Comparison of ENCODE assay signal across 31 cellular contexts in the genomic region with DNA sequence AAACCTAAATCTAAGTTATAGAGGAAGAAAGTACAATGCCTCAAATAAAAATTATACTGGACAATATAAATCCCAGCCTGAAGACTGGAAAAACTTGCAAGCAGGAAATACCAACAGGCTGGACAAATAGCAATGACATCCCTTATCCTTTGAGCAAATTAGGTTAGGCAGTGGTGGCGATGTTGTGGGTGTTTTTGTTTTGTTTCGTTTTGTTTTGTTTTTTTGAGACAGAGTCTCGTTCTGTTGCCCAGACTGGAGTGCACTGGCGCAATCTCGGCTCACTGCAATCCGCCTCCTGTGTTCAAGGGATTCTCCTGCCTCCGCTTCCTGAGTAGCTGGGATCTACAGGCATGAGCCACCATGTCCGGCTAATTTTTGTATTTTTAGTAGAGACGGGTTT. TPM values are rescaled to one million over a fixed set of nuclear protein-coding genes. Genes with fewer than 3 reads are reported as not detected.
A peak's percentile ranks its signal among the peaks of the same experiment; 100 is the strongest.
DNase-seq lines count a peak whose midpoint lies in the region; ATAC-seq, FAIRE-seq and TF ChIP-seq lines count a peak whose summit lies in the region.
"Had no signal": no experiment of that assay in that cellular context is flagged by ENCODE, and none has a peak within 500 bp of the region (broad histone marks: within the 10 kb centered on the region; RNA-seq: fewer than 3 reads in every experiment).

No MANE protein-coding gene starts in this region.

- H3K4me1 ChIP-seq in BLaER1 (peaks cover 34% of the 10 kb centered on the region), OCI-LY3 (ENCODE audit: low read length) (peaks cover 75% of the 10 kb centered on the region), K562 (replicated peaks in 1 of 2; ENCODE audit: control insufficient read depth in 2 of 2, insufficient read depth in 2 of 2, low read length in 2 of 2) (no peaks in the 10 kb centered on the region)
- H3K4me1 ChIP-seq: pancreas had no signal

- no peak overlapping the region for H2AFZ ChIP-seq in OCI-LY3 (ENCODE audit: low read depth, low read length)
- H2AFZ ChIP-seq in K562 (ENCODE audit: low read depth, low read length) = no peak overlapping the region

- CTCF ChIA-PET in K562 (lab: Yijun Ruan, JAX; ENCODE audit: low intra/inter-chr PET ratio) (no interaction called here), GM10248 (lab: Yijun Ruan, JAX) (interaction anchor here (0.9 to 5.6 kb wide), 10 partner anchors 10 to 439 kb away, joined by 3 to 16 read pairs (median 3); no protein-coding TSS in a partner anchor)

- H3K79me2 ChIP-seq in OCI-LY3 (ENCODE audit: low read length) (peaks cover 100% of the 10 kb centered on the region), K562 (ENCODE audit: control insufficient read depth, insufficient read depth, low read length) (no peaks in the 10 kb centered on the region)

- H3K4me3 ChIP-seq in BLaER1 (no peak overlapping the region), OCI-LY3 (ENCODE audit: low read length) (peak overlapping the region; percentile 83), K562 (no peak overlapping the region)
- H3K4me3 ChIP-seq: pancreas had no signal

- H3K27ac ChIP-seq in BLaER1 (no peak overlapping the region), OCI-LY3 (ENCODE audit: low read length) (peak overlapping the region; percentile 93), K562 (ENCODE audit: extremely low read depth, low read depth, low read length) (no peak overlapping the region)
- H3K27ac ChIP-seq: pancreas had no signal

- no peak for TF ChIP-seq CTCF in OCI-LY3 (IDR thresholded peaks at IDR 0.05; ENCODE audit: low read depth, low read length)
- TF ChIP-seq CTCF in K562 (IDR thresholded peaks at IDR 0.05 in 2 of 3, conservative IDR thresholded peaks at IDR 0.05 in 1 of 3; ENCODE audit: insufficient read depth in 2 of 3, low read depth in 1 of 3, low read length in 3 of 3) = no peak
- no peak for TF ChIP-seq CTCF in GM10248 (IDR thresholded peaks at IDR 0.05; ENCODE audit: control extremely low read depth, extremely low read depth, low read depth, missing control alignments)

- no peaks in the 10 kb centered on the region for H3K36me3 ChIP-seq in BLaER1
- H3K36me3 ChIP-seq in OCI-LY3 (replicated peaks; ENCODE audit: low read depth, low read length) = peaks cover 48% of the 10 kb centered on the region
- no peaks in the 10 kb centered on the region for H3K36me3 ChIP-seq in K562 (ENCODE audit: control insufficient read depth, insufficient read depth, low read length)
- H3K36me3 ChIP-seq: pancreas had no signal

- DNase-seq in H54 (ENCODE audit: insufficient read length, low spot score) (no peak), K562 (ENCODE audit: extremely low read depth in 1 of 4, low spot score in 3 of 4) (no peak), amniotic stem cell (lab: John Stamatoyannopoulos, UW) (no peak), GM10248 (ENCODE audit: extremely low spot score) (no peak)
- no peak for DNase-seq in activated CD4-positive, alpha-beta T cell treated with anti-CD3 and anti-CD28 coated beads for 48 hours
- DNase-seq: 8988T; activated CD4-positive, alpha-beta T cell treated with anti-CD3 and anti-CD28 coated beads, Interleukin-2, amount 10 ng/mL, durations not matched to agents 7 days and 5 days; activated gamma-delta T cell; activated naive CD8-positive, alpha-beta T cell treated with anti-CD3 and anti-CD28 coated beads for 36 hours; activated T-cell treated with anti-CD3 and anti-CD28 coated beads, Interleukin-2, amount 50 U/mL, for 4 hours; aorta; CD4-positive, alpha-beta memory T cell; effector memory CD4-positive, alpha-beta T cell; glutamatergic neuron; NCI-H1417 treated with DMSO at 0.1 percent for 48 hours; NCI-H2081; NCI-H2227 treated with DMSO at 0.1 percent for 48 hours; NCI-H526; nephron progenitor cell; NK-92 treated with Interleukin-12 subunit alpha and Interleukin-12 subunit beta, amount 100 ng/mL, for 24 hours; pancreas; SHP77 treated with DMSO at 0.1 percent for 48 hours; stimulated activated naive CD4-positive, alpha-beta T cell had no signal

- in situ Hi-C loops in K562 (cut with MboI) = no loop called here

- H3K9me3 ChIP-seq in BLaER1 (peaks cover 10% of the 10 kb centered on the region; the same call in 1 of the 2 replicates), OCI-LY3 (ENCODE audit: insufficient read depth, low read length) (no peaks in the 10 kb centered on the region), K562 (replicated peaks; ENCODE audit: control insufficient read depth, insufficient read depth, low read depth, low read length) (no peaks in the 10 kb centered on the region)
- H3K9me3 ChIP-seq: pancreas had no signal

- ATAC-seq in K562 (no peak), HG03378 (IDR thresholded peaks at IDR 0.05; ENCODE audit: unreplicated experiment) (no peak)
- ATAC-seq: activated T-cell treated with anti-CD3 and anti-CD28 coated beads, Interleukin-2, amount 50 U/mL, for 4 hours; left lobe of liver; pancreas had no signal

- H3K4me2 ChIP-seq in BLaER1 (peak overlapping the region; percentile 48), OCI-LY3 (ENCODE audit: low read length) (peak overlapping the region; percentile 93), K562 (ENCODE audit: insufficient read depth, low read length) (no peak overlapping the region)

- 1% methylated on average over 9 of the region's 9 CpGs for whole genome bisulfite sequencing in K562 (ENCODE audit: insufficient coverage, low coverage, missing lambda C conversion rate)

- FAIRE-seq in H54 (lab: Jason Lieb, UNC) (peak; percentile 62), K562 (lab: Jason Lieb, UNC) (no peak)
- FAIRE-seq: colon, D721Med, GM12891, islet of Langerhans, pancreas had no signal

- intact Hi-C loops in K562 (cut with micrococcal nuclease) = no loop called here

- no peaks in the 10 kb centered on the region for H3K9me1 ChIP-seq in K562 (ENCODE audit: control insufficient read depth, insufficient read depth, low read length)

- no peaks in the 10 kb centered on the region for H3K27me3 ChIP-seq in BLaER1
- no peaks in the 10 kb centered on the region for H3K27me3 ChIP-seq in OCI-LY3 (ENCODE audit: low read depth, low read length)
- H3K27me3 ChIP-seq in K562 (ENCODE audit: control insufficient read depth in 2 of 2, insufficient read depth in 2 of 2, low read length in 2 of 2) = no peaks in the 10 kb centered on the region
- H3K27me3 ChIP-seq: pancreas had no signal

- POLR2A ChIA-PET in K562 (lab: Yijun Ruan, JAX) (no interaction called here), GM10248 (lab: Yijun Ruan, JAX) (no interaction called here)

- H4K20me1 ChIP-seq in BLaER1 (no peaks in the 10 kb centered on the region), OCI-LY3 (ENCODE audit: insufficient read depth, low read length) (peaks cover 51% of the 10 kb centered on the region), K562 (replicated peaks; ENCODE audit: control insufficient read depth, insufficient read depth, low read length) (no peaks in the 10 kb centered on the region)

- TF ChIP-seq RAD21 in K562 (CRISPR knock-in tag; conservative IDR thresholded peaks at IDR 0.05 in 1 of 2, IDR thresholded peaks at IDR 0.05 in 1 of 2) = no peak

- no peak for TF ChIP-seq EP300 in K562 (IDR thresholded peaks at IDR 0.05; ENCODE audit: low read length)

- no peak overlapping the region for H3K9ac ChIP-seq in BLaER1
- peak overlapping the region; percentile 96 for H3K9ac ChIP-seq in OCI-LY3 (ENCODE audit: low read length)
- no peak overlapping the region for H3K9ac ChIP-seq in K562 (ENCODE audit: insufficient read depth in 1 of 2, low read depth in 2 of 2, low read length in 2 of 2)

- TF ChIP-seq POLR2A in H54 (IDR thresholded peaks at IDR 0.05; ENCODE audit: low read depth, low read length) (no peak), K562 (conservative IDR thresholded peaks at IDR 0.05) (no peak)

- no TSS peak for BruUV-seq in K562 (replicated peaks; lab: Mats Ljungman, UMichigan)

TF ChIP-seq in K562, 482 proteins besides CTCF, POLR2A, EP300 and RAD21 (continues in another document):
- TF ChIP-seq, protein P1, sequence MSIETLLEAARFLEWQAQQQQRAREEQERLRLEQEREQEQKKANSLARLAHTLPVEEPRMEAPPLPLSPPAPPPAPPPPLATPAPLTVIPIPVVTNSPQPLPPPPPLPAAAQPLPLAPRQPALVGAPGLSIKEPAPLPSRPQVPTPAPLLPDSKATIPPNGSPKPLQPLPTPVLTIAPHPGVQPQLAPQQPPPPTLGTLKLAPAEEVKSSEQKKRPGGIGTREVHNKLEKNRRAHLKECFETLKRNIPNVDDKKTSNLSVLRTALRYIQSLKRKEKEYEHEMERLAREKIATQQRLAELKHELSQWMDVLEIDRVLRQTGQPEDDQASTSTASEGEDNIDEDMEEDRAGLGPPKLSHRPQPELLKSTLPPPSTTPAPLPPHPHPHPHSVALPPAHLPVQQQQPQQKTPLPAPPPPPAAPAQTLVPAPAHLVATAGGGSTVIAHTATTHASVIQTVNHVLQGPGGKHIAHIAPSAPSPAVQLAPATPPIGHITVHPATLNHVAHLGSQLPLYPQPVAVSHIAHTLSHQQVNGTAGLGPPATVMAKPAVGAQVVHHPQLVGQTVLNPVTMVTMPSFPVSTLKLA (conservative IDR thresholded peaks at IDR 0.05) = no peak
- no peak for TF ChIP-seq ZNF778 (CRISPR knock-in tag; IDR thresholded peaks at IDR 0.05)
- no peak for TF ChIP-seq ZSCAN32 (CRISPR knock-in tag; IDR thresholded peaks at IDR 0.05)
- no peak for TF ChIP-seq ZNF699 (CRISPR knock-in tag; IDR thresholded peaks at IDR 0.05; ENCODE audit: insufficient replicate concordance)
- no peak for TF ChIP-seq SRF (CRISPR knock-in tag; IDR thresholded peaks at IDR 0.05)
- TF ChIP-seq MIER1 (IDR thresholded peaks at IDR 0.05; ENCODE audit: low read depth) = no peak
- TF ChIP-seq CBX8 (IDR thresholded peaks at IDR 0.05; ENCODE audit: borderline replicate concordance, extremely low read depth, low read depth, low read length, poor library complexity, severe bottlenecking) = peak; percentile 33
- TF ChIP-seq CAMTA2 (CRISPR knock-in tag; conservative IDR thresholded peaks at IDR 0.05) = no peak

RNA-seq across cellular contexts. Expression of a gene that starts 57.3 kb away (rescaled TPM):
- 19.0 and 47.8 TPM in 2 replicates for total RNA-seq in K562 (2011; cell fraction: chromatin; rRNA removed; ENCODE audit: low replicate concordance)
- total RNA-seq in K562 (2011; cell fraction: nucleolus; rRNA removed) = 12.1 and 15.0 TPM in 2 replicates
- total RNA-seq in K562 (2011; cell fraction: nucleoplasm; rRNA removed) = 20.7 and 21.8 TPM in 2 replicates
- total RNA-seq in K562 (2014; rRNA removed) (57.6 and 61.6 TPM in 2 replicates), K562 (2014; rRNA removed; fragmentation: Illumina TruSeq; extraction: Trizol) (53.8 and 61.6 TPM in 2 replicates), K562 (2015; rRNA removed; fragmentation: Illumina TruSeq; extraction: Trizol) (40.9 and 43.8 TPM in 2 replicates), K562 (2021) (52.1 and 58.0 TPM in 2 replicates)
- polyA plus RNA-seq in K562 (2011; rRNA removed) (34.3 and 41.7 TPM in 2 replicates), K562 (2014; fragmentation: Illumina TruSeq; extraction: Trizol) (54.6 and 56.3 TPM in 2 replicates), K562 (2014; fragmentation: Nextera tagmentation; extraction: Ambion mirVana) (10 to 100 TPM; 20.7 to 26.3 TPM), K562 (2014; rRNA removed) (56.1 and 57.7 TPM in 2 replicates)
- 13.8 and 21.1 TPM in 2 replicates for polyA plus RNA-seq in K562 (2011; cell fraction: cytosol; rRNA removed)
- polyA plus RNA-seq in K562 (2011; cell fraction: nucleus; rRNA removed) = 18.6 and 49.8 TPM in 2 replicates
- 49.7 and 119 TPM in 2 replicates for polyA plus RNA-seq in K562 (2012)
- polyA minus RNA-seq in K562 (2011; rRNA and poly(A)+ RNA removed) = 27.7 and 33.4 TPM in 2 replicates
- polyA minus RNA-seq in K562 (2011; cell fraction: cytosol; rRNA and poly(A)+ RNA removed) = 11.3 and 15.4 TPM in 2 replicates
- polyA minus RNA-seq in K562 (2011; cell fraction: nucleus; rRNA and poly(A)+ RNA removed) = 7.0 and 26.5 TPM in 2 replicates
